Comparison of ENCODE assay signal across 7 cellular contexts in genomic region chr2:231665208-231665921, GRCh38. TPM values are rescaled to one million over a fixed set of nuclear protein-coding genes. Genes with fewer than 3 reads are reported as not detected.
DNase-seq lines count a peak whose midpoint lies in the region; ATAC-seq and TF ChIP-seq lines count a peak whose summit lies in the region.

No MANE protein-coding gene starts in this region.

- H3K4me1 Mint-ChIP-seq in HFFc6 (ENCODE audit: low read depth): peaks cover 20% of the 10 kb centered on the region

- H3K27ac ChIP-seq in lower lobe of right lung (peak overlapping the region; percentile 99), temporal lobe (ENCODE audit: low read depth, low read length) (peak overlapping the region; percentile 99)

- DNase-seq in HFFc6 (no peak), adipocyte (ENCODE audit: low read depth) (no peak), lower lobe of right lung (no peak), nucleus accumbens (lab: John Stamatoyannopoulos, UW) (no peak), SK-N-DZ (ENCODE audit: low spot score) (no peak)
- no peak for DNase-seq in activated effector memory CD4-positive, alpha-beta T cell treated with anti-CD3 and anti-CD28 coated beads, Interleukin-2, amount 50 U/mL, for 16 hours

- no peaks in the 10 kb centered on the region for H3K27me3 ChIP-seq in adipocyte (replicated peaks; ENCODE audit: control insufficient read depth, insufficient read depth, low read length)
- H3K27me3 ChIP-seq in lower lobe of right lung (ENCODE audit: low read depth): no peaks in the 10 kb centered on the region

- H3K4me3 Mint-ChIP-seq in HFFc6: peak overlapping the region; percentile 90

- H3K36me3 ChIP-seq in adipocyte (ENCODE audit: control insufficient read depth, insufficient read depth, low read length, severe bottlenecking) (no peaks in the 10 kb centered on the region), lower lobe of right lung (no peaks in the 10 kb centered on the region)

- H3K9ac ChIP-seq in adipocyte (ENCODE audit: low read length): peak overlapping the region; percentile 98

- H3K4me3 ChIP-seq in adipocyte (ENCODE audit: low read length) (peak overlapping the region; percentile 88), lower lobe of right lung (peak overlapping the region; percentile 63)

- H3K4me1 ChIP-seq in adipocyte (ENCODE audit: control insufficient read depth, insufficient read depth, low read length) (peaks cover 23% of the 10 kb centered on the region), lower lobe of right lung (peaks cover 41% of the 10 kb centered on the region)

- no peaks in the 10 kb centered on the region for H3K9me3 Mint-ChIP-seq in HFFc6

- no peaks in the 10 kb centered on the region; the same call in 1 of the 2 replicates for H3K27me3 Mint-ChIP-seq in HFFc6 (ENCODE audit: insufficient read depth)

- TF ChIP-seq CTCF in HFFc6 (IDR thresholded peaks at IDR 0.05) (no peak), lower lobe of right lung (IDR thresholded peaks at IDR 0.05) (no peak)

- H3K27ac Mint-ChIP-seq in HFFc6: peak overlapping the region; percentile 99

- intact Hi-C loops in lower lobe of right lung (cut with DNase I): loop anchor here (10.0 kb wide), 1 partner anchor 51 kb away; no protein-coding TSS in a partner anchor

- H3K36me3 Mint-ChIP-seq in HFFc6 (ENCODE audit: low read depth): peaks cover 6% of the 10 kb centered on the region; the same call in 1 of the 2 replicates

- H3K9me3 ChIP-seq in adipocyte (ENCODE audit: control insufficient read depth, low read length) (no peaks in the 10 kb centered on the region), lower lobe of right lung (no peaks in the 10 kb centered on the region)

- no peak for ATAC-seq in lower lobe of right lung

RNA-seq across cellular contexts. Expression of gene PTMA, which starts 43.0 kb away (rescaled TPM):
- 100 to 1,000 TPM; 467 to 853 (median 787) TPM for total RNA-seq in HFFc6 (2021; fragmentation: NEBNext Ultra II Directional; extraction: Animal tissue kit (Norgen Biotek cat#: 25700))
- 729 TPM for total RNA-seq in lower lobe of right lung
- total RNA-seq in temporal lobe: 458 TPM
- polyA plus RNA-seq in SK-N-DZ (2014; cell fraction: cytosol; rRNA removed): 2,656 and 2,739 TPM in 2 replicates
- 1,394 and 1,766 TPM in 2 replicates for polyA plus RNA-seq in SK-N-DZ (2014; cell fraction: nucleus; rRNA removed)
